1 cellular context compared by ENCODE assay signal in the genomic region with DNA sequence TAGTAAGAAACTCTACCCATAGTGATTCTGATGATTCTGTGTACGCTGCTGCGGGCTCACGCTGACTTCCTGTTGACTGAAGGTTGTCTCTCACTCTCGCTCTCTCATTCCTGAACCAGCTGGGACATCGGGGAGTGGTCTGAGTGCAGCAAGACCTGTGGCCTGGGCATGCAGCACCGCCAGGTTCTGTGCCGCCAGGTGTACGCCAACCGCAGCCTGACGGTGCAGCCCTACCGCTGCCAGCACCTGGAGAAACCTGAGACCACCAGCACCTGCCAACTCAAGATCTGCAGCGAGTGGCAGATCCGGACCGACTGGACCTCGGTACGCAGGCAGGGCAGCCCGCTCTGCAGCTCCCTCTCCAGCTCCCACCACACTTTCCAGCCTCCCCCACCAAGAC.
A peak's percentile ranks its signal among the peaks of the same experiment; 100 is the strongest.
TF ChIP-seq lines count a peak whose summit lies in the region.

No MANE protein-coding gene starts in this region.

TF ChIP-seq in HepG2, 621 proteins besides CTCF, POLR2A, EP300 and RAD21 (continued from another document and continues in another):
- TF ChIP-seq, protein P1, sequence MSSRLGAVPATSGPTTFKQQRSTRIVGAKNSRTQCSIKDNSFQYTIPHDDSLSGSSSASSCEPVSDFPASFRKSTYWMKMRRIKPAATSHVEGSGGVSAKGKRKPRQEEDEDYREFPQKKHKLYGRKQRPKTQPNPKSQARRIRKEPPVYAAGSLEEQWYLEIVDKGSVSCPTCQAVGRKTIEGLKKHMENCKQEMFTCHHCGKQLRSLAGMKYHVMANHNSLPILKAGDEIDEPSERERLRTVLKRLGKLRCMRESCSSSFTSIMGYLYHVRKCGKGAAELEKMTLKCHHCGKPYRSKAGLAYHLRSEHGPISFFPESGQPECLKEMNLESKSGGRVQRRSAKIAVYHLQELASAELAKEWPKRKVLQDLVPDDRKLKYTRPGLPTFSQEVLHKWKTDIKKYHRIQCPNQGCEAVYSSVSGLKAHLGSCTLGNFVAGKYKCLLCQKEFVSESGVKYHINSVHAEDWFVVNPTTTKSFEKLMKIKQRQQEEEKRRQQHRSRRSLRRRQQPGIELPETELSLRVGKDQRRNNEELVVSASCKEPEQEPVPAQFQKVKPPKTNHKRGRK (CRISPR knock-in tag; IDR thresholded peaks at IDR 0.05) = no peak
- TF ChIP-seq TCF12 (IDR thresholded peaks at IDR 0.05) (no peak), TCF12 (CRISPR knock-in tag; IDR thresholded peaks at IDR 0.05) (no peak), POLR2AphosphoS5 (IDR thresholded peaks at IDR 0.05; ENCODE audit: low read depth, low read length) (no peak), ZBTB38 (CRISPR knock-in tag; IDR thresholded peaks at IDR 0.05) (peak; percentile 97), KDM1A (CRISPR knock-in tag; IDR thresholded peaks at IDR 0.05) (no peak), BORCS8-MEF2B (CRISPR knock-in tag; IDR thresholded peaks at IDR 0.05) (no peak), ZNF543 (CRISPR knock-in tag; IDR thresholded peaks at IDR 0.05) (no peak), ZNF761 (CRISPR knock-in tag; conservative IDR thresholded peaks at IDR 0.05) (no peak), ZKSCAN8 (CRISPR knock-in tag; IDR thresholded peaks at IDR 0.05; ENCODE audit: borderline replicate concordance) (no peak), ZNF709 (CRISPR knock-in tag; IDR thresholded peaks at IDR 0.05) (no peak), GABPA (IDR thresholded peaks at IDR 0.05; ENCODE audit: low read depth, low read length) (no peak), GABPA (CRISPR knock-in tag; IDR thresholded peaks at IDR 0.05; ENCODE audit: low read depth) (peak; percentile 41; the same call in 1 of the 2 replicates), ELF3 (CRISPR knock-in tag; IDR thresholded peaks at IDR 0.05) (peak; percentile 63; the same call in 1 of the 2 replicates), ZBTB8A (CRISPR knock-in tag; IDR thresholded peaks at IDR 0.05; ENCODE audit: borderline replicate concordance, low read depth) (no peak), TBX3 (IDR thresholded peaks at IDR 0.05; ENCODE audit: borderline replicate concordance) (no peak), SRSF4 (IDR thresholded peaks at IDR 0.05; ENCODE audit: low read depth, low read length, poor library complexity, severe bottlenecking) (no peak), GATAD2A (CRISPR knock-in tag; IDR thresholded peaks at IDR 0.05) (peak; percentile 11; the same call in 1 of the 2 replicates), HNRNPLL (IDR thresholded peaks at IDR 0.05; ENCODE audit: low read depth, low read length, poor library complexity, severe bottlenecking) (no peak), SRY (CRISPR knock-in tag; IDR thresholded peaks at IDR 0.05) (0 out of 2 replicates have a peak, but pooled peaks have one; percentile 45), ZNF841 (CRISPR knock-in tag; IDR thresholded peaks at IDR 0.05; ENCODE audit: borderline replicate concordance) (no peak), FOXA3 (CRISPR knock-in tag; IDR thresholded peaks at IDR 0.05) (peak; percentile 52), SOX6 (IDR thresholded peaks at IDR 0.05) (no peak), SOX6 (CRISPR knock-in tag; IDR thresholded peaks at IDR 0.05) (no peak), NFKB2 (CRISPR knock-in tag; IDR thresholded peaks at IDR 0.05; ENCODE audit: borderline replicate concordance) (0 out of 2 replicates have a peak, but pooled peaks have one; percentile 23), ELF1 (CRISPR knock-in tag; IDR thresholded peaks at IDR 0.05) (peak; percentile 42; the same call in 1 of the 2 replicates), ZNF780A (CRISPR knock-in tag; IDR thresholded peaks at IDR 0.05) (no peak), SETDB1 (CRISPR knock-in tag; IDR thresholded peaks at IDR 0.05; ENCODE audit: borderline replicate concordance) (no peak), ZNF644 (CRISPR knock-in tag; IDR thresholded peaks at IDR 0.05; ENCODE audit: low read depth) (0 out of 2 replicates have a peak, but pooled peaks have one; percentile 19), IRF2 (CRISPR knock-in tag; IDR thresholded peaks at IDR 0.05) (no peak), SP1 (IDR thresholded peaks at IDR 0.05) (no peak), SP1 (CRISPR knock-in tag; IDR thresholded peaks at IDR 0.05) (0 out of 2 replicates have a peak, but pooled peaks have one; percentile 22), KLF9 (CRISPR knock-in tag; IDR thresholded peaks at IDR 0.05; ENCODE audit: low read depth) (no peak)
- TF ChIP-seq, protein P2, sequence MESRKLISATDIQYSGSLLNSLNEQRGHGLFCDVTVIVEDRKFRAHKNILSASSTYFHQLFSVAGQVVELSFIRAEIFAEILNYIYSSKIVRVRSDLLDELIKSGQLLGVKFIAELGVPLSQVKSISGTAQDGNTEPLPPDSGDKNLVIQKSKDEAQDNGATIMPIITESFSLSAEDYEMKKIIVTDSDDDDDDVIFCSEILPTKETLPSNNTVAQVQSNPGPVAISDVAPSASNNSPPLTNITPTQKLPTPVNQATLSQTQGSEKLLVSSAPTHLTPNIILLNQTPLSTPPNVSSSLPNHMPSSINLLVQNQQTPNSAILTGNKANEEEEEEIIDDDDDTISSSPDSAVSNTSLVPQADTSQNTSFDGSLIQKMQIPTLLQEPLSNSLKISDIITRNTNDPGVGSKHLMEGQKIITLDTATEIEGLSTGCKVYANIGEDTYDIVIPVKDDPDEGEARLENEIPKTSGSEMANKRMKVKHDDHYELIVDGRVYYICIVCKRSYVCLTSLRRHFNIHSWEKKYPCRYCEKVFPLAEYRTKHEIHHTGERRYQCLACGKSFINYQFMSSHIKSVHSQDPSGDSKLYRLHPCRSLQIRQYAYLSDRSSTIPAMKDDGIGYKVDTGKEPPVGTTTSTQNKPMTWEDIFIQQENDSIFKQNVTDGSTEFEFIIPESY (CRISPR knock-in tag; IDR thresholded peaks at IDR 0.05) = peak; percentile 93
- TF ChIP-seq, protein P3, sequence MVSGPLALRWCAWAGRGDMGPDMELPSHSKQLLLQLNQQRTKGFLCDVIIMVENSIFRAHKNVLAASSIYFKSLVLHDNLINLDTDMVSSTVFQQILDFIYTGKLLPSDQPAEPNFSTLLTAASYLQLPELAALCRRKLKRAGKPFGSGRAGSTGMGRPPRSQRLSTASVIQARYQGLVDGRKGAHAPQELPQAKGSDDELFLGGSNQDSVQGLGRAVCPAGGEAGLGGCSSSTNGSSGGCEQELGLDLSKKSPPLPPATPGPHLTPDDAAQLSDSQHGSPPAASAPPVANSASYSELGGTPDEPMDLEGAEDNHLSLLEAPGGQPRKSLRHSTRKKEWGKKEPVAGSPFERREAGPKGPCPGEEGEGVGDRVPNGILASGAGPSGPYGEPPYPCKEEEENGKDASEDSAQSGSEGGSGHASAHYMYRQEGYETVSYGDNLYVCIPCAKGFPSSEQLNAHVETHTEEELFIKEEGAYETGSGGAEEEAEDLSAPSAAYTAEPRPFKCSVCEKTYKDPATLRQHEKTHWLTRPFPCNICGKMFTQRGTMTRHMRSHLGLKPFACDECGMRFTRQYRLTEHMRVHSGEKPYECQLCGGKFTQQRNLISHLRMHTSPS (CRISPR knock-in tag; IDR thresholded peaks at IDR 0.05; ENCODE audit: low read depth) = peak; percentile 63; the same call in 1 of the 2 replicates
- TF ChIP-seq, protein P4, sequence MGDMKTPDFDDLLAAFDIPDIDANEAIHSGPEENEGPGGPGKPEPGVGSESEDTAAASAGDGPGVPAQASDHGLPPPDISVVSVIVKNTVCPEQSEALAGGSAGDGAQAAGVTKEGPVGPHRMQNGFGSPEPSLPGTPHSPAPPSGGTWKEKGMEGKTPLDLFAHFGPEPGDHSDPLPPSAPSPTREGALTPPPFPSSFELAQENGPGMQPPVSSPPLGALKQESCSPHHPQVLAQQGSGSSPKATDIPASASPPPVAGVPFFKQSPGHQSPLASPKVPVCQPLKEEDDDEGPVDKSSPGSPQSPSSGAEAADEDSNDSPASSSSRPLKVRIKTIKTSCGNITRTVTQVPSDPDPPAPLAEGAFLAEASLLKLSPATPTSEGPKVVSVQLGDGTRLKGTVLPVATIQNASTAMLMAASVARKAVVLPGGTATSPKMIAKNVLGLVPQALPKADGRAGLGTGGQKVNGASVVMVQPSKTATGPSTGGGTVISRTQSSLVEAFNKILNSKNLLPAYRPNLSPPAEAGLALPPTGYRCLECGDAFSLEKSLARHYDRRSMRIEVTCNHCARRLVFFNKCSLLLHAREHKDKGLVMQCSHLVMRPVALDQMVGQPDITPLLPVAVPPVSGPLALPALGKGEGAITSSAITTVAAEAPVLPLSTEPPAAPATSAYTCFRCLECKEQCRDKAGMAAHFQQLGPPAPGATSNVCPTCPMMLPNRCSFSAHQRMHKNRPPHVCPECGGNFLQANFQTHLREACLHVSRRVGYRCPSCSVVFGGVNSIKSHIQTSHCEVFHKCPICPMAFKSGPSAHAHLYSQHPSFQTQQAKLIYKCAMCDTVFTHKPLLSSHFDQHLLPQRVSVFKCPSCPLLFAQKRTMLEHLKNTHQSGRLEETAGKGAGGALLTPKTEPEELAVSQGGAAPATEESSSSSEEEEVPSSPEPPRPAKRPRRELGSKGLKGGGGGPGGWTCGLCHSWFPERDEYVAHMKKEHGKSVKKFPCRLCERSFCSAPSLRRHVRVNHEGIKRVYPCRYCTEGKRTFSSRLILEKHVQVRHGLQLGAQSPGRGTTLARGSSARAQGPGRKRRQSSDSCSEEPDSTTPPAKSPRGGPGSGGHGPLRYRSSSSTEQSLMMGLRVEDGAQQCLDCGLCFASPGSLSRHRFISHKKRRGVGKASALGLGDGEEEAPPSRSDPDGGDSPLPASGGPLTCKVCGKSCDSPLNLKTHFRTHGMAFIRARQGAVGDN (CRISPR knock-in tag; IDR thresholded peaks at IDR 0.05) = peak; percentile 56
- TF ChIP-seq, protein P5, sequence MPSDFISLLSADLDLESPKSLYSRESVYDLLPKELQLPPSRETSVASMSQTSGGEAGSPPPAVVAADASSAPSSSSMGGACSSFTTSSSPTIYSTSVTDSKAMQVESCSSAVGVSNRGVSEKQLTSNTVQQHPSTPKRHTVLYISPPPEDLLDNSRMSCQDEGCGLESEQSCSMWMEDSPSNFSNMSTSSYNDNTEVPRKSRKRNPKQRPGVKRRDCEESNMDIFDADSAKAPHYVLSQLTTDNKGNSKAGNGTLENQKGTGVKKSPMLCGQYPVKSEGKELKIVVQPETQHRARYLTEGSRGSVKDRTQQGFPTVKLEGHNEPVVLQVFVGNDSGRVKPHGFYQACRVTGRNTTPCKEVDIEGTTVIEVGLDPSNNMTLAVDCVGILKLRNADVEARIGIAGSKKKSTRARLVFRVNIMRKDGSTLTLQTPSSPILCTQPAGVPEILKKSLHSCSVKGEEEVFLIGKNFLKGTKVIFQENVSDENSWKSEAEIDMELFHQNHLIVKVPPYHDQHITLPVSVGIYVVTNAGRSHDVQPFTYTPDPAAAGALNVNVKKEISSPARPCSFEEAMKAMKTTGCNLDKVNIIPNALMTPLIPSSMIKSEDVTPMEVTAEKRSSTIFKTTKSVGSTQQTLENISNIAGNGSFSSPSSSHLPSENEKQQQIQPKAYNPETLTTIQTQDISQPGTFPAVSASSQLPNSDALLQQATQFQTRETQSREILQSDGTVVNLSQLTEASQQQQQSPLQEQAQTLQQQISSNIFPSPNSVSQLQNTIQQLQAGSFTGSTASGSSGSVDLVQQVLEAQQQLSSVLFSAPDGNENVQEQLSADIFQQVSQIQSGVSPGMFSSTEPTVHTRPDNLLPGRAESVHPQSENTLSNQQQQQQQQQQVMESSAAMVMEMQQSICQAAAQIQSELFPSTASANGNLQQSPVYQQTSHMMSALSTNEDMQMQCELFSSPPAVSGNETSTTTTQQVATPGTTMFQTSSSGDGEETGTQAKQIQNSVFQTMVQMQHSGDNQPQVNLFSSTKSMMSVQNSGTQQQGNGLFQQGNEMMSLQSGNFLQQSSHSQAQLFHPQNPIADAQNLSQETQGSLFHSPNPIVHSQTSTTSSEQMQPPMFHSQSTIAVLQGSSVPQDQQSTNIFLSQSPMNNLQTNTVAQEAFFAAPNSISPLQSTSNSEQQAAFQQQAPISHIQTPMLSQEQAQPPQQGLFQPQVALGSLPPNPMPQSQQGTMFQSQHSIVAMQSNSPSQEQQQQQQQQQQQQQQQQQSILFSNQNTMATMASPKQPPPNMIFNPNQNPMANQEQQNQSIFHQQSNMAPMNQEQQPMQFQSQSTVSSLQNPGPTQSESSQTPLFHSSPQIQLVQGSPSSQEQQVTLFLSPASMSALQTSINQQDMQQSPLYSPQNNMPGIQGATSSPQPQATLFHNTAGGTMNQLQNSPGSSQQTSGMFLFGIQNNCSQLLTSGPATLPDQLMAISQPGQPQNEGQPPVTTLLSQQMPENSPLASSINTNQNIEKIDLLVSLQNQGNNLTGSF (CRISPR knock-in tag; IDR thresholded peaks at IDR 0.05) = no peak
- TF ChIP-seq, protein P6, sequence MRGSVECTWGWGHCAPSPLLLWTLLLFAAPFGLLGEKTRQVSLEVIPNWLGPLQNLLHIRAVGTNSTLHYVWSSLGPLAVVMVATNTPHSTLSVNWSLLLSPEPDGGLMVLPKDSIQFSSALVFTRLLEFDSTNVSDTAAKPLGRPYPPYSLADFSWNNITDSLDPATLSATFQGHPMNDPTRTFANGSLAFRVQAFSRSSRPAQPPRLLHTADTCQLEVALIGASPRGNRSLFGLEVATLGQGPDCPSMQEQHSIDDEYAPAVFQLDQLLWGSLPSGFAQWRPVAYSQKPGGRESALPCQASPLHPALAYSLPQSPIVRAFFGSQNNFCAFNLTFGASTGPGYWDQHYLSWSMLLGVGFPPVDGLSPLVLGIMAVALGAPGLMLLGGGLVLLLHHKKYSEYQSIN (CRISPR knock-in tag; IDR thresholded peaks at IDR 0.05; ENCODE audit: borderline replicate concordance) = no peak
- TF ChIP-seq, protein P7, sequence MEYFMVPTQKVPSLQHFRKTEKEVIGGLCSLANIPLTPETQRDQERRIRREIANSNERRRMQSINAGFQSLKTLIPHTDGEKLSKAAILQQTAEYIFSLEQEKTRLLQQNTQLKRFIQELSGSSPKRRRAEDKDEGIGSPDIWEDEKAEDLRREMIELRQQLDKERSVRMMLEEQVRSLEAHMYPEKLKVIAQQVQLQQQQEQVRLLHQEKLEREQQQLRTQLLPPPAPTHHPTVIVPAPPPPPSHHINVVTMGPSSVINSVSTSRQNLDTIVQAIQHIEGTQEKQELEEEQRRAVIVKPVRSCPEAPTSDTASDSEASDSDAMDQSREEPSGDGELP (IDR thresholded peaks at IDR 0.05; ENCODE audit: borderline replicate concordance, low read depth) = peak; percentile 38; the same call in 1 of the 2 replicates
- TF ChIP-seq, protein P8, sequence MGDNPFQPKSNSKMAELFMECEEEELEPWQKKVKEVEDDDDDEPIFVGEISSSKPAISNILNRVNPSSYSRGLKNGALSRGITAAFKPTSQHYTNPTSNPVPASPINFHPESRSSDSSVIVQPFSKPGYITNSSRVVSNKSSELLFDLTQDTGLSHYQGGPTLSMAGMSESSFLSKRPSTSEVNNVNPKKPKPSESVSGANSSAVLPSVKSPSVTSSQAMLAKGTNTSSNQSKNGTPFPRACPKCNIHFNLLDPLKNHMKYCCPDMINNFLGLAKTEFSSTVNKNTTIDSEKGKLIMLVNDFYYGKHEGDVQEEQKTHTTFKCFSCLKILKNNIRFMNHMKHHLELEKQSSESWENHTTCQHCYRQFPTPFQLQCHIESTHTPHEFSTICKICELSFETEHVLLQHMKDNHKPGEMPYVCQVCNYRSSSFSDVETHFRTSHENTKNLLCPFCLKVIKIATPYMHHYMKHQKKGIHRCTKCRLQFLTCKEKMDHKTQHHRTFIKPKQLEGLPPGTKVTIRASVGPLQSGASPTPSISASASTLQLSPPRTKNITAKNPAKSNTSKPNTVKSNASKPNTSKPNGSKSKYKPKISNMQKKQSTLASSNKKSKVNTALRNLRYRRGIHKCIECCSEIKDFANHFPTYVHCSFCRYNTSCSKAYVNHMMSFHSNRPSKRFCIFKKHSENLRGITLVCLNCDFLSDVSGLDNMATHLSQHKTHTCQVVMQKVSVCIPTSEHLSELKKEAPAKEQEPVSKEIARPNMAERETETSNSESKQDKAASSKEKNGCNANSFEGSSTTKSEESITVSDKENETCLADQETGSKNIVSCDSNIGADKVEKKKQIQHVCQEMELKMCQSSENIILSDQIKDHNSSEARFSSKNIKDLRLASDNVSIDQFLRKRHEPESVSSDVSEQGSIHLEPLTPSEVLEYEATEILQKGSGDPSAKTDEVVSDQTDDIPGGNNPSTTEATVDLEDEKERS (CRISPR knock-in tag; IDR thresholded peaks at IDR 0.05) = no peak
